Comparison of ENCODE assay signal across 13 cellular contexts in the genomic region with DNA sequence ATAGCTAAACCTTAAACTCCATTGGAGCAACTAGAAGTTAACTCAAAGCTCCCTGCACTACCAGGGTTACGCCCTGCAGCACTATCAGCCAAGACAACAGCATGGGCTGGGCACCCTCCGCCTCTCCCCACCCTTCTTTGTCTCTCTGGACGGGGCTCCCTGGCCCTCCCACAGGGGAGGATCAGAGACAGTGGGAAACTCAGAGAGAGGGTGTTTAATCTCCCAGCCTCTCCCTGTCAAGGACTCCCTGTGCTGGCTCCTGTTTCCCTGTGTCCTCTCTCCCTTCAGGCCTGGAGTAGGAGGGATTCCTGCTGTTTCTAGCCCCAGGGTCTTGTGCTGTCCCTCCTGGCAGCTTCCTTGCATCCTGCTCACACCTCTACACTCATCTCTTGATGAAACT. TPM values are rescaled to one million over a fixed set of nuclear protein-coding genes. Genes with fewer than 3 reads are reported as not detected.
A peak's percentile ranks its signal among the peaks of the same experiment; 100 is the strongest.
DNase-seq lines count a peak whose midpoint lies in the region; ATAC-seq and TF ChIP-seq lines count a peak whose summit lies in the region.
"Had no signal": no experiment of that assay in that cellular context is flagged by ENCODE, and none has a peak within 500 bp of the region (broad histone marks: within the 10 kb centered on the region; RNA-seq: fewer than 3 reads in every experiment).

No MANE protein-coding gene starts in this region.

- no peaks in the 10 kb centered on the region for H3K36me3 Mint-ChIP-seq in brain
- peaks cover 4% of the 10 kb centered on the region for H3K36me3 Mint-ChIP-seq in osteocyte (ENCODE audit: unreplicated experiment)
- no peaks in the 10 kb centered on the region for H3K36me3 Mint-ChIP-seq in activated naive CD4-positive, alpha-beta T cell treated with anti-CD3 and anti-CD28 coated beads for 36 hours (ENCODE audit: low read depth)
- H3K36me3 Mint-ChIP-seq: activated CD8-positive, alpha-beta memory T cell treated with anti-CD3 and anti-CD28 coated beads, Interleukin-2, amount 10 ng/mL, durations not matched to agents 7 days and 5 days; activated naive CD8-positive, alpha-beta T cell treated with anti-CD3 and anti-CD28 coated beads, Interleukin-2, amount 10 ng/mL, durations not matched to agents 7 days and 5 days had no signal

- H3K4me1 Mint-ChIP-seq in brain (peaks cover 46% of the 10 kb centered on the region), osteocyte (ENCODE audit: unreplicated experiment) (peaks cover 62% of the 10 kb centered on the region)
- no peaks in the 10 kb centered on the region for H3K4me1 Mint-ChIP-seq in activated naive CD4-positive, alpha-beta T cell treated with anti-CD3 and anti-CD28 coated beads for 36 hours (ENCODE audit: low read depth)
- H3K4me1 Mint-ChIP-seq: activated CD8-positive, alpha-beta memory T cell treated with anti-CD3 and anti-CD28 coated beads, Interleukin-2, amount 10 ng/mL, durations not matched to agents 7 days and 5 days; activated naive CD8-positive, alpha-beta T cell treated with anti-CD3 and anti-CD28 coated beads, Interleukin-2, amount 10 ng/mL, durations not matched to agents 7 days and 5 days had no signal

- no peak for ATAC-seq in HG02981 (IDR thresholded peaks at IDR 0.05; ENCODE audit: unreplicated experiment)
- ATAC-seq: activated CD8-positive, alpha-beta memory T cell treated with anti-CD3 and anti-CD28 coated beads, Interleukin-2, amount 10 ng/mL, durations not matched to agents 7 days and 5 days had no signal

- peaks cover 8% of the 10 kb centered on the region for H3K27me3 Mint-ChIP-seq in brain
- no peaks in the 10 kb centered on the region for H3K27me3 Mint-ChIP-seq in osteocyte (ENCODE audit: unreplicated experiment)
- peaks cover 14% of the 10 kb centered on the region for H3K27me3 Mint-ChIP-seq in activated naive CD4-positive, alpha-beta T cell treated with anti-CD3 and anti-CD28 coated beads for 36 hours (ENCODE audit: low read depth)

- H3K9me3 Mint-ChIP-seq in brain (no peaks in the 10 kb centered on the region), osteocyte (ENCODE audit: unreplicated experiment) (no peaks in the 10 kb centered on the region)
- no peaks in the 10 kb centered on the region for H3K9me3 Mint-ChIP-seq in activated naive CD4-positive, alpha-beta T cell treated with anti-CD3 and anti-CD28 coated beads for 36 hours
- H3K9me3 Mint-ChIP-seq: activated naive CD8-positive, alpha-beta T cell treated with anti-CD3 and anti-CD28 coated beads, Interleukin-2, amount 10 ng/mL, durations not matched to agents 7 days and 5 days had no signal

- TF ChIP-seq CTCF in brain (conservative IDR thresholded peaks at IDR 0.05): no peak
- no peak for TF ChIP-seq CTCF in osteocyte (IDR thresholded peaks at IDR 0.05)

- CTCF ChIA-PET in activated naive CD4-positive, alpha-beta T cell treated with anti-CD3 and anti-CD28 coated beads for 36 hours (lab: Charles Lee): no interaction called here

- intact Hi-C loops in activated naive CD4-positive, alpha-beta T cell treated with anti-CD3 and anti-CD28 coated beads for 36 hours (cut with micrococcal nuclease): no loop called here

- DNase-seq in DMS53 (lab: John Stamatoyannopoulos, UW) (peak; percentile 50), DMS53 treated with DMSO at 0.1 percent for 48 hours (lab: John Stamatoyannopoulos, UW; ENCODE audit: unreplicated experiment) (no peak), NCI-H2107 (lab: John Stamatoyannopoulos, UW) (peak; percentile 64), osteocyte (ENCODE audit: extremely low spot score, unreplicated experiment) (no peak), AG20443 (ENCODE audit: low spot score) (no peak)
- DNase-seq in activated naive CD4-positive, alpha-beta T cell treated with anti-CD3 and anti-CD28 coated beads for 36 hours: no peak
- DNase-seq: activated CD8-positive, alpha-beta memory T cell treated with anti-CD3 and anti-CD28 coated beads, Interleukin-2, amount 10 ng/mL, durations not matched to agents 7 days and 5 days; activated naive CD8-positive, alpha-beta T cell treated with anti-CD3 and anti-CD28 coated beads, Interleukin-2, amount 10 ng/mL, durations not matched to agents 7 days and 5 days; mammary epithelial cell; NCI-H1048; upper lobe of left lung had no signal

- H3K4me3 Mint-ChIP-seq in brain: no peak overlapping the region
- H3K4me3 Mint-ChIP-seq in osteocyte (ENCODE audit: unreplicated experiment): no peak overlapping the region
- no peak overlapping the region for H3K4me3 Mint-ChIP-seq in activated naive CD4-positive, alpha-beta T cell treated with anti-CD3 and anti-CD28 coated beads for 36 hours
- H3K4me3 Mint-ChIP-seq: activated CD8-positive, alpha-beta memory T cell treated with anti-CD3 and anti-CD28 coated beads, Interleukin-2, amount 10 ng/mL, durations not matched to agents 7 days and 5 days; activated naive CD8-positive, alpha-beta T cell treated with anti-CD3 and anti-CD28 coated beads, Interleukin-2, amount 10 ng/mL, durations not matched to agents 7 days and 5 days had no signal

- H3K27ac Mint-ChIP-seq in brain (peak overlapping the region in 4 of 5 experiments; percentile 39 to 73 (median 51)), osteocyte (ENCODE audit: unreplicated experiment) (peak overlapping the region; percentile 80)
- no peak overlapping the region for H3K27ac Mint-ChIP-seq in activated naive CD4-positive, alpha-beta T cell treated with anti-CD3 and anti-CD28 coated beads for 36 hours
- H3K27ac Mint-ChIP-seq: activated CD8-positive, alpha-beta memory T cell treated with anti-CD3 and anti-CD28 coated beads, Interleukin-2, amount 10 ng/mL, durations not matched to agents 7 days and 5 days; activated naive CD8-positive, alpha-beta T cell treated with anti-CD3 and anti-CD28 coated beads, Interleukin-2, amount 10 ng/mL, durations not matched to agents 7 days and 5 days had no signal

RNA-seq across cellular contexts. Expression of a gene that starts 56.9 kb away (rescaled TPM):
- polyA plus RNA-seq in brain (ENCODE audit: insufficient read depth, low read depth, low replicate concordance): 0.59 TPM
- total RNA-seq in osteocyte: 1.0 and 2.1 TPM in 2 replicates
- 1 to 10 TPM; 1.8 to 2.5 TPM for total RNA-seq in activated naive CD4-positive, alpha-beta T cell treated with anti-CD3 and anti-CD28 coated beads for 36 hours

Comparison
In these comparisons a context has a peak if more than half of its experiments do, and no peak if none do; other contexts are left out.
1. DNase-seq: peak in DMS53 (single experiment) and NCI-H2107 (single experiment); none in DMS53 treated with DMSO at 0.1 percent for 48 hours (single experiment), osteocyte (single experiment), activated naive CD4-positive, alpha-beta T cell treated with anti-CD3 and anti-CD28 coated beads for 36 hours (single experiment) and AG20443 (single experiment).